In genomic region chr4:184417802-184418511, GRCh38 we compare ENCODE assay signal across 9 cellular contexts. TPM values are rescaled to one million over a fixed set of nuclear protein-coding genes. Genes with fewer than 3 reads are reported as not detected.
DNase-seq lines count a peak whose midpoint lies in the region; ATAC-seq, FAIRE-seq and TF ChIP-seq lines count a peak whose summit lies in the region.
"Had no signal": no experiment of that assay in that cellular context is flagged by ENCODE, and none has a peak within 500 bp of the region (broad histone marks: within the 10 kb centered on the region; RNA-seq: fewer than 3 reads in every experiment).

No MANE protein-coding gene starts in this region.

- 61 to 70% (median 65%) methylated on average over 8 of the region's 8 CpGs for WGBS in stomach, 5 donors

- peaks cover 17 to 59% (median 46%) of the 10 kb centered on the region in 4 donors for H3K36me3 ChIP-seq in stomach

- in situ Hi-C loops in G401 (cut with HindIII; ENCODE audit: low sequenced_read_pairs): no loop called here

- peaks cover 0 to 5% of the 10 kb centered on the region in 2 donors for H3K9me3 Mint-ChIP-seq in activated naive CD4-positive, alpha-beta T cell treated with anti-CD3 and anti-CD28 coated beads, Interleukin-2, amount 50 U/mL, for 72 hours

- TF ChIP-seq EP300 in stomach (IDR thresholded peaks at IDR 0.05): no peak

- no peak for TF ChIP-seq POLR2A in stomach (IDR thresholded peaks at IDR 0.05)

- no peaks in the 10 kb centered on the region for H3K27me3 ChIP-seq in stomach

- peak; percentile 48 for ATAC-seq in GM21423 (IDR thresholded peaks at IDR 0.05; ENCODE audit: unreplicated experiment)
- peak; percentile 84 to 87 for ATAC-seq in activated naive CD4-positive, alpha-beta T cell treated with anti-CD3 and anti-CD28 coated beads, Interleukin-2, amount 50 U/mL, for 72 hours
- ATAC-seq in left ventricle myocardium superior: peak; percentile 29
- no peak for ATAC-seq in HG02970 (IDR thresholded peaks at IDR 0.05; ENCODE audit: low FRiP score, unreplicated experiment)

- DNase-seq in G401 (ENCODE audit: low spot score) (peak; percentile 84), HTR-8/SVneo (ENCODE audit: insufficient read length, low spot score) (peak; percentile 83), left ventricle myocardium superior (no peak), stomach (no peak), DMS79 (lab: John Stamatoyannopoulos, UW) (no peak)
- peak in 1 of 2 donors; percentile 23 for DNase-seq in activated naive CD4-positive, alpha-beta T cell treated with anti-CD3 and anti-CD28 coated beads, Interleukin-2, amount 50 U/mL, for 72 hours (ENCODE audit: low spot score in 2 of 2)

- H3K27ac Mint-ChIP-seq in activated naive CD4-positive, alpha-beta T cell treated with anti-CD3 and anti-CD28 coated beads, Interleukin-2, amount 50 U/mL, for 72 hours: peak overlapping the region; percentile 77 to 89

- H3K36me3 Mint-ChIP-seq in activated naive CD4-positive, alpha-beta T cell treated with anti-CD3 and anti-CD28 coated beads, Interleukin-2, amount 50 U/mL, for 72 hours: peaks cover 13 to 57% of the 10 kb centered on the region in 2 donors

- no peak for FAIRE-seq in HTR-8/SVneo (lab: Jason Lieb, UNC)

- intact Hi-C loops in left ventricle myocardium superior (cut with micrococcal nuclease) (no loop called here), stomach (cut with DNase I; ENCODE audit: low total_unique reads) (no loop called here)

- peaks cover 0 to 3% (median 0%) of the 10 kb centered on the region in 4 donors for H3K9me3 ChIP-seq in stomach

- peak overlapping the region; percentile 68 to 85 (median 70) for H3K27ac ChIP-seq in stomach
- H3K27ac ChIP-seq: VCaP had no signal

- no peak for TF ChIP-seq CTCF in stomach (IDR thresholded peaks at IDR 0.05)

- peak overlapping the region in 2 of 4 donors; percentile 2 to 35 for H3K4me3 ChIP-seq in stomach

- peaks cover 30 to 79% (median 48%) of the 10 kb centered on the region in 4 donors for H3K4me1 ChIP-seq in stomach

RNA-seq across cellular contexts. Expression of gene IRF2, which starts 56.4 kb away (rescaled TPM):
- 6.5 and 8.4 TPM in 2 replicates for total RNA-seq in G401 (2014; rRNA removed; shearing (Covaris generic))
- total RNA-seq in activated naive CD4-positive, alpha-beta T cell treated with anti-CD3 and anti-CD28 coated beads, Interleukin-2, amount 50 U/mL, for 72 hours: 10 to 100 TPM; 52.7 to 56.8 TPM
- total RNA-seq in left ventricle myocardium superior: 33.0 TPM
- total RNA-seq in stomach: 100 to 1,000 TPM in 2 of 5 donors, 10 to 100 TPM in 2, 1 to 10 TPM in 1; 5.5 to 253 (median 45.4) TPM
- polyA plus RNA-seq in stomach: 10 to 100 TPM; 18.3 to 30.4 (median 20.4) TPM

Comparison
In these comparisons a context has a peak if more than half of its experiments do, and no peak if none do; other contexts are left out.
1. DNase-seq: peak in G401 (single experiment) and HTR-8/SVneo (single experiment); none in left ventricle myocardium superior (single experiment), stomach (single experiment) and DMS79 (single experiment).